In the genomic region with DNA sequence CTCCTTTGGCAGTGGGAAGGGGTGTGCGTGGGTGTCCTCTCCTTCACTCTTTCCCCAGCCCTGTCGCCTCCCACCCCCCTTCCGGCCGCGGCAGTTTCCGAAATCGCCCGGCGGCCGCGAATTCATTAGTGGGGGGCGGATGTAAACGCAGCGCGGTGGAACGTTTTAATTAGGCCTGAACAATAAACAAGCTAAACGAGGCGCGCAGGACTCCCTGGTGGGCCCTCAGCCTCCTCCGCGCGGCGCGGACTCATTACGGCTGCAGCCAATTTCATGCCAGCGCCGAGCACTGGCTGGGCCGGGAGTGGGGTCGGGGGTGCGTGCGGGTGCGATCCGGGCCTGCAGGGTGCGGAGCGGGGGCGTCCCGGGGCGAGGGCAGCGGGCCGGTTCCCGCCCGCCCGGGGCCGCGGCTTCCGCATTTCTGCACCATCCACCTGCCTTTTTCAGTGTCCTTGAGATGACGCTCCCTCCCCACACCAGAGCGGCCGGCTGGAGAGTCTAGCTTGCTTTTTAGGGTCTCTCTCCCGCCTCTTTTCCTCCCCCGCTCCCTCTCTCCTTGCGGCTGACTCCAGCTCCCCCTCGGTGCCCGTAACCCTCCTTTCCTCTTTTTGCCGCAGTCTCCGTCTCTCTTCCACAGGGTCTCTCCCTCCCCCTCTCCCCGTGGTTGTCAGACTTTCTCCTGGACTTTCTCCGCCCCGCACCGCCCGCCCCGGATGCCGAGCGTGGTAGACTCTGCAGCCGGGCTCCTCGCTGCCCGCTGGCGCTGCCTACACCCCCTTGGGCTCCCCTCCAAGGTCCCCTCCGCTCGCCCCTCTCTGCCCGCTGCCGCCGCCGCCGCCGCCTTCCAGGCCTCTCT, we compare ENCODE assay signal across 9 cellular contexts. TPM values are rescaled to one million over a fixed set of nuclear protein-coding genes. Genes with fewer than 3 reads are reported as not detected.
DNase-seq lines count a peak whose midpoint lies in the region; ATAC-seq and TF ChIP-seq lines count a peak whose summit lies in the region.
"Had no signal": no experiment of that assay in that cellular context is flagged by ENCODE, and none has a peak within 500 bp of the region (broad histone marks: within the 10 kb centered on the region; RNA-seq: fewer than 3 reads in every experiment).

A gene (minus strand): TSS at position 644 of the 856 bp plus-strand sequence.

- peaks cover 2% of the 10 kb centered on the region; the same call in 1 of the 2 replicates for H3K27me3 ChIP-seq in GM06990 (replicated peaks; ENCODE audit: control insufficient read depth, insufficient read depth, low read length)
- H3K27me3 ChIP-seq in esophagus muscularis mucosa: peaks cover 0 to 68% (median 19%) of the 10 kb centered on the region in 4 donors

- DNase-seq in GM06990 (ENCODE audit: extremely low read depth, insufficient read length) (peak; percentile 89), esophagus muscularis mucosa (ENCODE audit: extremely low spot score) (no peak), occipital lobe (lab: John Stamatoyannopoulos, UW) (peak; percentile 43), SIG-M5 (lab: John Stamatoyannopoulos, UW) (no peak), CD14-positive monocyte (ENCODE audit: low spot score) (no peak)
- no peak for DNase-seq in effector CD4-positive, alpha-beta T cell

- H3K4me1 Mint-ChIP-seq in CD14-positive monocyte: peaks cover 14% of the 10 kb centered on the region

- TF ChIP-seq EP300 in esophagus muscularis mucosa (IDR thresholded peaks at IDR 0.05): no peak

- peaks cover 0 to 10% (median 3%) of the 10 kb centered on the region in 3 donors for H3K27me3 Mint-ChIP-seq in CD14-positive monocyte (ENCODE audit: low read depth in 3 of 3)

- no peak for TF ChIP-seq POLR2A in esophagus muscularis mucosa (IDR thresholded peaks at IDR 0.05; ENCODE audit: low read depth)

- no peak for TF ChIP-seq CTCF in GM06990 (IDR thresholded peaks at IDR 0.05; ENCODE audit: insufficient read depth, low read length, poor library complexity, severe bottlenecking)
- no peak for TF ChIP-seq CTCF in VCaP (conservative IDR thresholded peaks at IDR 0.05)
- TF ChIP-seq CTCF in esophagus muscularis mucosa (IDR thresholded peaks at IDR 0.05): no peak
- TF ChIP-seq CTCF in CD14-positive monocyte (IDR thresholded peaks at IDR 0.05): no peak

- ATAC-seq in HG02678 (IDR thresholded peaks at IDR 0.05; ENCODE audit: unreplicated experiment): peak; percentile 37

- peak within 1 kb of the TSS in 1 of 2 donors; percentile 63 for H3K4me3 Mint-ChIP-seq in CD14-positive monocyte

- peaks cover 24 to 42% (median 30%) of the 10 kb centered on the region in 4 donors for H3K4me1 ChIP-seq in esophagus muscularis mucosa

- no peaks in the 10 kb centered on the region for H3K36me3 ChIP-seq in GM06990 (ENCODE audit: control insufficient read depth, insufficient read depth, low read length)
- no peaks in the 10 kb centered on the region for H3K36me3 ChIP-seq in esophagus muscularis mucosa

- no peaks in the 10 kb centered on the region for H3K9me3 ChIP-seq in esophagus muscularis mucosa

- H3K9me3 Mint-ChIP-seq in CD14-positive monocyte: peaks cover 0 to 5% (median 0%) of the 10 kb centered on the region in 7 donors

- H3K27ac Mint-ChIP-seq in CD14-positive monocyte: no peak within 1 kb of the TSS

- intact Hi-C loops in esophagus muscularis mucosa (cut with DNase I): no loop called here
- intact Hi-C loops in CD14-positive monocyte (cut with micrococcal nuclease): no loop called here

- 4% methylated on average over 74 of the region's 76 CpGs for WGBS in esophagus muscularis mucosa

- H3K4me3 ChIP-seq in GM06990 (replicated peaks; ENCODE audit: low read depth, low read length) (peak within 1 kb of the TSS; percentile 55), esophagus muscularis mucosa (peak within 1 kb of the TSS; percentile 68 to 77 (median 71))

- H3K36me3 Mint-ChIP-seq in CD14-positive monocyte: peaks cover 0 to 2% of the 10 kb centered on the region in 2 donors

- H3K27ac ChIP-seq in VCaP: peak within 1 kb of the TSS; percentile 88; the same call in 1 of the 2 replicates
- peak within 1 kb of the TSS; percentile 70 to 81 (median 74) for H3K27ac ChIP-seq in esophagus muscularis mucosa (replicated peaks in 1 of 4)

RNA-seq across cellular contexts. Expression of the gene that starts here (rescaled TPM):
- not detected for total RNA-seq in esophagus muscularis mucosa
- total RNA-seq in occipital lobe: not detected
- not detected for polyA plus RNA-seq in CD14-positive monocyte
- total RNA-seq: SK-MEL-5 had no signal

Comparison
In these comparisons a context has a peak if more than half of its experiments do, and no peak if none do; other contexts are left out.
1. Peak in DNase-seq in occipital lobe; RNA of the gene not detected or under 1 TPM.